ENCODE assay signal across 29 cellular contexts in genomic region chr19:30311911-30312310, GRCh38.
"Had no signal": no experiment of that assay in that cellular context is flagged by ENCODE, and none has a peak within 500 bp of the region (broad histone marks: within the 10 kb centered on the region; RNA-seq: fewer than 3 reads in every experiment).

No MANE protein-coding gene starts in this region.

- H3K9me3 ChIP-seq: ascending aorta had no signal

- H3K4me1 ChIP-seq: ascending aorta had no signal

- H3K27ac ChIP-seq: ascending aorta, cardiac muscle cell, VCaP had no signal

- H3K36me3 ChIP-seq: ascending aorta, cardiac muscle cell had no signal

- DNase-seq: activated B cell treated with CpG ODN at 0.5 μM for 24 hours; activated CD4-positive, alpha-beta memory T cell treated with anti-CD3 and anti-CD28 coated beads for 36 hours; activated CD4-positive, alpha-beta T cell treated with anti-CD3 and anti-CD28 coated beads for 4 hours; activated CD4-positive, alpha-beta T cell treated with anti-CD3 and anti-CD28 coated beads, Interleukin-2, amount 10 ng/mL, durations not matched to agents 24 days and 14 days; activated CD4-positive, alpha-beta T cell treated with anti-CD3 and anti-CD28 coated beads, Interleukin-2, amount 50 U/mL, for 1 hour; activated CD4-positive, alpha-beta T cell treated with anti-CD3 and anti-CD28 coated beads, Interleukin-2, amount 50 U/mL, for 4 hours; activated CD4-positive, CD25-positive, alpha-beta regulatory T cell treated with anti-CD3 and anti-CD28 coated beads, Interleukin-2, amount 50 U/mL, for 72 hours; activated CD8-positive, alpha-beta memory T cell treated with anti-CD3 and anti-CD28 coated beads, Interleukin-2, amount 50 U/mL, for 4 hours; activated CD8-positive, alpha-beta T cell treated with anti-CD3 and anti-CD28 coated beads for 36 hours; activated effector memory CD4-positive, alpha-beta T cell treated with Interleukin-2 at 50 U/mL for 16 hours; activated gamma-delta T cell; activated naive CD4-positive, alpha-beta T cell treated with anti-CD3 and anti-CD28 coated beads, Interleukin-2, amount 10 ng/mL, durations not matched to agents 7 days and 5 days; activated naive CD4-positive, alpha-beta T cell treated with Interleukin-2 at 50 U/mL for 16 hours; activated naive CD8-positive, alpha-beta T cell treated with anti-CD3 and anti-CD28 coated beads, Interleukin-2, amount 10 ng/mL, durations not matched to agents 7 days and 5 days; activated naive CD8-positive, alpha-beta T cell treated with anti-CD3 and anti-CD28 coated beads, Interleukin-2, amount 50 U/mL, for 24 hours; activated T-cell treated with anti-CD3 and anti-CD28 coated beads, Interleukin-2, amount 50 U/mL, for 24 hours; activated T-cell treated with anti-CD3 and anti-CD28 coated beads, Interleukin-2, amount 50 U/mL, for 48 hours; amygdala; anterior cingulate cortex; caudate nucleus; cerebellar nuclear complex; T-helper 1 cell; T-helper 2 cell; T-helper 9 cell had no signal

- H3K27me3 ChIP-seq: ascending aorta, cardiac muscle cell had no signal

- ATAC-seq: activated CD8-positive, alpha-beta T cell treated with anti-CD3 and anti-CD28 coated beads for 36 hours; activated naive CD8-positive, alpha-beta T cell treated with anti-CD3 and anti-CD28 coated beads, Interleukin-2, amount 50 U/mL, for 24 hours had no signal

- H3K4me3 ChIP-seq: ascending aorta, cardiac muscle cell had no signal

- FAIRE-seq: bronchial epithelial cell, TTC549 had no signal
